8 cellular contexts compared by ENCODE assay signal in genomic region chr9:36023260-36024048, GRCh38. TPM values are rescaled to one million over a fixed set of nuclear protein-coding genes. Genes with fewer than 3 reads are reported as not detected.
DNase-seq lines count a peak whose midpoint lies in the region; ATAC-seq and TF ChIP-seq lines count a peak whose summit lies in the region.

No MANE protein-coding gene starts in this region.

- H3K36me3 Mint-ChIP-seq in chondrocyte (ENCODE audit: low read depth) = no peaks in the 10 kb centered on the region

- ATAC-seq in GM21576 (IDR thresholded peaks at IDR 0.05; ENCODE audit: unreplicated experiment) = peak; percentile 50
- peak; percentile 98 for ATAC-seq in left lobe of liver

- no peak overlapping the region for H3K27ac Mint-ChIP-seq in chondrocyte (ENCODE audit: unreplicated experiment)

- DNase-seq in AG09309 (ENCODE audit: low read depth) (no peak), NCI-H2196 treated with DMSO at 0.1 percent for 48 hours (lab: John Stamatoyannopoulos, UW; ENCODE audit: unreplicated experiment) (peak; percentile 33), chondrocyte (ENCODE audit: low spot score) (no peak), left lobe of liver (ENCODE audit: low spot score) (peak; percentile 65), cortex of kidney (lab: John Stamatoyannopoulos, UW) (no peak)
- DNase-seq in activated CD4-positive, alpha-beta T cell treated with anti-CD3 and anti-CD28 coated beads for 24 hours (ENCODE audit: low read depth in 2 of 2) = peak; percentile 49 to 54
- DNase-seq in stimulated activated CD4-positive, alpha-beta T cell treated with anti-CD3 and anti-CD28 coated beads, TNF-alpha, amount 100 ng/mL, for 4 hours (ENCODE audit: low read depth in 3 of 3) = peak in 2 of 3 experiments; percentile 43 to 45

- peak; percentile 92 for TF ChIP-seq CTCF in AG09309 (IDR thresholded peaks at IDR 0.05; ENCODE audit: control insufficient read depth, insufficient read depth, low read depth, low read length, missing control alignments)
- peak; percentile 96 for TF ChIP-seq CTCF in chondrocyte (IDR thresholded peaks at IDR 0.05)

- H3K4me3 ChIP-seq in AG09309 (ENCODE audit: control insufficient read depth, low read depth, low read length) = no peak overlapping the region

- no peak overlapping the region for H3K4me3 Mint-ChIP-seq in chondrocyte (ENCODE audit: unreplicated experiment)

- H3K9me3 Mint-ChIP-seq in chondrocyte (ENCODE audit: low read depth) = no peaks in the 10 kb centered on the region

- no peaks in the 10 kb centered on the region for H3K27me3 Mint-ChIP-seq in chondrocyte (ENCODE audit: low read depth)

- peaks cover 4% of the 10 kb centered on the region for H3K4me1 Mint-ChIP-seq in chondrocyte (ENCODE audit: low read depth)

RNA-seq across cellular contexts. Expression of gene RECK, which starts 13.3 kb away (rescaled TPM):
- total RNA-seq in chondrocyte (33.5 to 66.6 TPM (median 33.5 TPM) in 3 replicates), left lobe of liver (2.0 TPM)

Comparison
In these comparisons a context has a peak if more than half of its experiments do, and no peak if none do; other contexts are left out.
1. DNase-seq: peak in NCI-H2196 treated with DMSO at 0.1 percent for 48 hours (single experiment), activated CD4-positive, alpha-beta T cell treated with anti-CD3 and anti-CD28 coated beads for 24 hours (2 of 2), left lobe of liver (single experiment) and stimulated activated CD4-positive, alpha-beta T cell treated with anti-CD3 and anti-CD28 coated beads, TNF-alpha, amount 100 ng/mL, for 4 hours (2 of 3); none in AG09309 (single experiment), chondrocyte (single experiment) and cortex of kidney (single experiment).
2. RNA of gene RECK, which starts 13.3 kb away (total RNA-seq): 33.5 to 66.6 TPM in chondrocyte; 2.0 TPM in left lobe of liver (single experiment); every median in the first group is over 10 times any median in the second.